8 cellular contexts compared by ENCODE assay signal in genomic region chr4:173505924-173506779, GRCh38.
DNase-seq lines count a peak whose midpoint lies in the region; ATAC-seq and TF ChIP-seq lines count a peak whose summit lies in the region.

No MANE protein-coding gene starts in this region.

- DNase-seq in NCI-H2227 (lab: John Stamatoyannopoulos, UW; ENCODE audit: unreplicated experiment) (peak; percentile 0), NCI-H2227 treated with DMSO at 0.1 percent for 48 hours (lab: John Stamatoyannopoulos, UW) (no peak), NOMO-1 (lab: John Stamatoyannopoulos, UW; ENCODE audit: unreplicated experiment in 2 of 2) (peak; percentile 86), astrocyte of the spinal cord (ENCODE audit: low read depth, low spot score) (no peak), iPS-NIHi7 (ENCODE audit: extremely low spot score) (peak; percentile 75)
- peak in 2 of 3 experiments; percentile 15 to 47 for DNase-seq in stimulated activated CD4-positive, alpha-beta T cell treated with anti-CD3 and anti-CD28 coated beads, TNF-alpha, amount 100 ng/mL, for 24 hours (ENCODE audit: low read depth in 3 of 3)

- ATAC-seq in GM19455 (IDR thresholded peaks at IDR 0.05; ENCODE audit: unreplicated experiment) (peak; percentile 72), HG03378 (IDR thresholded peaks at IDR 0.05; ENCODE audit: unreplicated experiment) (peak; percentile 83)

- peak; percentile 63 for TF ChIP-seq CTCF in astrocyte of the spinal cord (IDR thresholded peaks at IDR 0.05; ENCODE audit: low read depth, low read length)

- in situ Hi-C loops in astrocyte of the spinal cord (cut with HindIII; ENCODE audit: low sequenced_read_pairs) = no loop called here

- H3K4me3 ChIP-seq in astrocyte of the spinal cord (ENCODE audit: low read depth, low read length) = peak overlapping the region; percentile 5

Comparison
In these comparisons a context has a peak if more than half of its experiments do, and no peak if none do; other contexts are left out.
1. DNase-seq: peak in NCI-H2227 (single experiment), NOMO-1 (2 of 2), iPS-NIHi7 (single experiment) and stimulated activated CD4-positive, alpha-beta T cell treated with anti-CD3 and anti-CD28 coated beads, TNF-alpha, amount 100 ng/mL, for 24 hours (2 of 3); none in NCI-H2227 treated with DMSO at 0.1 percent for 48 hours (single experiment) and astrocyte of the spinal cord (single experiment).